In the genomic region with DNA sequence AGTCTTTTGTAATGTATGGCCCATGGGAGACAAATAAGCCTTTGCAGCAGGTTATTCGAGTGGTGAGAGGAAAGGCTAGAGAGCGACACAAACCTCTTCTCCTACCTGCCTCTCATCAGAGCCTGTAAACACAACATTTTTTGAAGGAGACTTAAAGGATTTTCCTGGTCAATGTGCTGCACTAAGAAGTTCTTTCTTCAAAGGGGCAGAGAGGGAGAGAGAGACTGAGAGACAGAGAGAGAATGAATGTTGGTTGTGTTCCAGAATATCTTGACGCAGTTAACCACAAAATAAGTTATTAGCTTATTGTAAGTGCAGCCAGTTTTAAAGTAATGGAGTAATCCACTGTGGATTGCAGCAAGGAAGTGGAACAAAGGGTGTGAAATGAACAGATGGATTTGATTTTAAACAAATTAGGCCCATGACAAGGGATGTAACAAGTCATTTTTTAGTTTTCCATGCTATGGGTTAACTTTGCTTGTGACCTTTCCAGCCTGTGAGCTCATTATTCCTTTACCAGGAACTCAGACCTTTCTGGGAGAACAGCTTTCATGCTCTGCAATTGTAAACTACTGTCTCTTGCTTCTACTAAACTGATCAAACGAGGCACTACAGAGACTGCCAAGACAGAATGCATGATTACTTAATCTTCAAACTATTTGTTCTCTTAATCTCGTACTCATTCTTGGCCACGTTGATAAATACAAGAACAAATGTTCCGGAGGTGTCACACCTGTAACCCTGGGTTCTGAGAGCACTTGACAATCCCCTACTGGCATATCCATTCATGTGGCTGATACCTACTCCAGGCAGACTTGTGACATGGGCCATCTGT, we compare ENCODE assay signal across 9 cellular contexts.
DNase-seq lines count a peak whose midpoint lies in the region; TF ChIP-seq lines count a peak whose summit lies in the region.
"Had no signal": no experiment of that assay in that cellular context is flagged by ENCODE, and none has a peak within 500 bp of the region (broad histone marks: within the 10 kb centered on the region; RNA-seq: fewer than 3 reads in every experiment).

No MANE protein-coding gene starts in this region.

- intact Hi-C loops in ascending aorta (cut with DNase I), result loop anchor here (2.0 kb wide), 1 partner anchor 57 kb away; no protein-coding TSS in a partner anchor

- TF ChIP-seq CTCF in fibroblast of lung (conservative IDR thresholded peaks at IDR 0.05 in 1 of 2, IDR thresholded peaks at IDR 0.05 in 1 of 2; ENCODE audit: low read depth in 1 of 2, low read length in 2 of 2) (no peak), neural cell (IDR thresholded peaks at IDR 0.05; ENCODE audit: poor library complexity, severe bottlenecking) (no peak), ascending aorta (IDR thresholded peaks at IDR 0.05) (no peak)

- H3K4me3 ChIP-seq in fibroblast of lung (replicated peaks in 1 of 4; ENCODE audit: control extremely low read depth in 1 of 4, insufficient read depth in 1 of 4, low read depth in 3 of 4, low read length in 4 of 4) (no peak overlapping the region), neural cell (ENCODE audit: low read length) (no peak overlapping the region), ascending aorta (no peak overlapping the region)

- TF ChIP-seq RAD21 in neural cell (conservative IDR thresholded peaks at IDR 0.05), result no peak

- H3K27me3 ChIP-seq in fibroblast of lung (ENCODE audit: control insufficient read depth, insufficient read depth, low read length) (no peaks in the 10 kb centered on the region), neural cell (ENCODE audit: insufficient read depth, low read depth, low read length) (no peaks in the 10 kb centered on the region), ascending aorta (no peaks in the 10 kb centered on the region)

- H3K36me3 ChIP-seq in fibroblast of lung (ENCODE audit: control insufficient read depth, insufficient read depth, low read length) (no peaks in the 10 kb centered on the region), neural cell (ENCODE audit: insufficient read depth, low read length) (no peaks in the 10 kb centered on the region), ascending aorta (no peaks in the 10 kb centered on the region)

- H4K20me1 ChIP-seq in fibroblast of lung (ENCODE audit: control insufficient read depth, extremely low read depth, insufficient read depth, low read length) (no peaks in the 10 kb centered on the region), neural cell (ENCODE audit: insufficient read depth) (no peaks in the 10 kb centered on the region)

- H3K9me3 ChIP-seq in fibroblast of lung (ENCODE audit: control insufficient read depth, insufficient read depth, low read depth, low read length), result no peaks in the 10 kb centered on the region
- no peaks in the 10 kb centered on the region for H3K9me3 ChIP-seq in neural cell (ENCODE audit: low read length)
- no peaks in the 10 kb centered on the region for H3K9me3 ChIP-seq in ascending aorta

- H3K4me2 ChIP-seq in fibroblast of lung (ENCODE audit: extremely low read depth, insufficient read depth, low read length), result peak overlapping the region; percentile 49
- peak overlapping the region; percentile 26 for H3K4me2 ChIP-seq in neural cell (ENCODE audit: low read length)

- no peaks in the 10 kb centered on the region for H3K79me2 ChIP-seq in fibroblast of lung (ENCODE audit: control insufficient read depth, insufficient read depth, low read length)
- no peaks in the 10 kb centered on the region for H3K79me2 ChIP-seq in neural cell (replicated peaks; ENCODE audit: insufficient read depth, low read length)

- H3K27ac ChIP-seq in fibroblast of lung (ENCODE audit: insufficient read depth, low read length) (peak overlapping the region; percentile 60), neural cell (ENCODE audit: low read length) (peak overlapping the region; percentile 9), ascending aorta (peak overlapping the region in 1 of 2 donors; percentile 31)

- no peaks in the 10 kb centered on the region for H3K9me2 ChIP-seq in neural cell (ENCODE audit: insufficient read depth, low read length)

- no peak overlapping the region for H3K9ac ChIP-seq in fibroblast of lung (ENCODE audit: insufficient read depth, low read length)
- no peak overlapping the region for H3K9ac ChIP-seq in neural cell (ENCODE audit: low read length)

- DNase-seq in AG08395 (ENCODE audit: low spot score) (peak; percentile 55), NCI-H226 (peak; percentile 59), fibroblast of lung (ENCODE audit: low read depth in 2 of 2) (peak; percentile 94 to 99), inferior parietal cortex (ENCODE audit: extremely low spot score) (no peak), 8988T (no peak), ascending aorta (ENCODE audit: low spot score in 2 of 2) (no peak), NCI-H2029 treated with DMSO at 0.1 percent for 48 hours (lab: John Stamatoyannopoulos, UW) (no peak)
- DNase-seq: NCI-H446 had no signal

- no peak for TF ChIP-seq EP300 in neural cell (conservative IDR thresholded peaks at IDR 0.05; ENCODE audit: poor library complexity, severe bottlenecking)

- H3F3A ChIP-seq in neural cell (ENCODE audit: insufficient read depth, low read length, poor library complexity, severe bottlenecking), result no peaks in the 10 kb centered on the region

- peaks cover 29% of the 10 kb centered on the region for H3K4me1 ChIP-seq in fibroblast of lung (ENCODE audit: control insufficient read depth, extremely low read depth, insufficient read depth, low read length)
- peaks cover 0 to 16% of the 10 kb centered on the region in 2 donors for H3K4me1 ChIP-seq in ascending aorta

- H2AFZ ChIP-seq in fibroblast of lung (ENCODE audit: low read length) (no peak overlapping the region), neural cell (ENCODE audit: low read depth, low read length) (no peak overlapping the region)

TF ChIP-seq in neural cell, 6 proteins besides CTCF, POLR2A, EP300 and RAD21:
- TF ChIP-seq EZH2 (IDR thresholded peaks at IDR 0.05; ENCODE audit: borderline replicate concordance, insufficient read depth, low read length, poor library complexity, severe bottlenecking) (no peak), TAF1 (IDR thresholded peaks at IDR 0.05; ENCODE audit: low read depth) (no peak), POLR2AphosphoS5 (IDR thresholded peaks at IDR 0.05) (no peak), MXI1 (conservative IDR thresholded peaks at IDR 0.05; ENCODE audit: poor library complexity, severe bottlenecking) (no peak), SMC3 (conservative IDR thresholded peaks at IDR 0.05; ENCODE audit: poor library complexity) (no peak)
- TF ChIP-seq, protein P1, sequence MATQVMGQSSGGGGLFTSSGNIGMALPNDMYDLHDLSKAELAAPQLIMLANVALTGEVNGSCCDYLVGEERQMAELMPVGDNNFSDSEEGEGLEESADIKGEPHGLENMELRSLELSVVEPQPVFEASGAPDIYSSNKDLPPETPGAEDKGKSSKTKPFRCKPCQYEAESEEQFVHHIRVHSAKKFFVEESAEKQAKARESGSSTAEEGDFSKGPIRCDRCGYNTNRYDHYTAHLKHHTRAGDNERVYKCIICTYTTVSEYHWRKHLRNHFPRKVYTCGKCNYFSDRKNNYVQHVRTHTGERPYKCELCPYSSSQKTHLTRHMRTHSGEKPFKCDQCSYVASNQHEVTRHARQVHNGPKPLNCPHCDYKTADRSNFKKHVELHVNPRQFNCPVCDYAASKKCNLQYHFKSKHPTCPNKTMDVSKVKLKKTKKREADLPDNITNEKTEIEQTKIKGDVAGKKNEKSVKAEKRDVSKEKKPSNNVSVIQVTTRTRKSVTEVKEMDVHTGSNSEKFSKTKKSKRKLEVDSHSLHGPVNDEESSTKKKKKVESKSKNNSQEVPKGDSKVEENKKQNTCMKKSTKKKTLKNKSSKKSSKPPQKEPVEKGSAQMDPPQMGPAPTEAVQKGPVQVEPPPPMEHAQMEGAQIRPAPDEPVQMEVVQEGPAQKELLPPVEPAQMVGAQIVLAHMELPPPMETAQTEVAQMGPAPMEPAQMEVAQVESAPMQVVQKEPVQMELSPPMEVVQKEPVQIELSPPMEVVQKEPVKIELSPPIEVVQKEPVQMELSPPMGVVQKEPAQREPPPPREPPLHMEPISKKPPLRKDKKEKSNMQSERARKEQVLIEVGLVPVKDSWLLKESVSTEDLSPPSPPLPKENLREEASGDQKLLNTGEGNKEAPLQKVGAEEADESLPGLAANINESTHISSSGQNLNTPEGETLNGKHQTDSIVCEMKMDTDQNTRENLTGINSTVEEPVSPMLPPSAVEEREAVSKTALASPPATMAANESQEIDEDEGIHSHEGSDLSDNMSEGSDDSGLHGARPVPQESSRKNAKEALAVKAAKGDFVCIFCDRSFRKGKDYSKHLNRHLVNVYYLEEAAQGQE (IDR thresholded peaks at IDR 0.05; ENCODE audit: borderline replicate concordance), result no peak

Comparison
In these comparisons a context has a peak if more than half of its experiments do, and no peak if none do; other contexts are left out.
1. DNase-seq: peak in AG08395 (single experiment), NCI-H226 (single experiment) and fibroblast of lung (2 of 2); none in inferior parietal cortex (single experiment), 8988T (single experiment), ascending aorta (0 of 2) and NCI-H2029 treated with DMSO at 0.1 percent for 48 hours (single experiment).